ENCODE assay signal across 19 cellular contexts in genomic region chr13:113828282-113828825, GRCh38. TPM values are rescaled to one million over a fixed set of nuclear protein-coding genes. Genes with fewer than 3 reads are reported as not detected.
DNase-seq lines count a peak whose midpoint lies in the region; ATAC-seq and TF ChIP-seq lines count a peak whose summit lies in the region.
"Had no signal": no experiment of that assay in that cellular context is flagged by ENCODE, and none has a peak within 500 bp of the region (broad histone marks: within the 10 kb centered on the region; RNA-seq: fewer than 3 reads in every experiment).

No MANE protein-coding gene starts in this region.

- H3K9me3 Mint-ChIP-seq in glutamatergic neuron (ENCODE audit: unreplicated experiment): peaks cover 8% of the 10 kb centered on the region
- H3K9me3 Mint-ChIP-seq: CD4-positive, CD25-positive, alpha-beta regulatory T cell; CD8-positive, alpha-beta T cell; H9 had no signal

- no peaks in the 10 kb centered on the region for H3K27me3 ChIP-seq in right atrium auricular region
- no peaks in the 10 kb centered on the region for H3K27me3 ChIP-seq in lower lobe of right lung (ENCODE audit: low read depth)
- H3K27me3 ChIP-seq: BLaER1 had no signal

- H3K4me1 ChIP-seq in right atrium auricular region (no peaks in the 10 kb centered on the region), lower lobe of right lung (no peaks in the 10 kb centered on the region)
- H3K4me1 ChIP-seq: BLaER1, Caco-2 had no signal

- ATAC-seq in Right ventricle myocardium inferior: no peak
- no peak for ATAC-seq in lower lobe of right lung
- ATAC-seq: CD8-positive, alpha-beta T cell; GM12878; HCT116 had no signal

- peaks cover 50% of the 10 kb centered on the region for H3K36me3 ChIP-seq in right atrium auricular region
- H3K36me3 ChIP-seq in lower lobe of right lung: peaks cover 55% of the 10 kb centered on the region

- intact Hi-C loops in Right ventricle myocardium inferior (cut with DNase I) (no loop called here), lower lobe of right lung (cut with DNase I) (no loop called here)

- peaks cover 3% of the 10 kb centered on the region for H3K4me1 Mint-ChIP-seq in glutamatergic neuron (ENCODE audit: low read depth, unreplicated experiment)
- H3K4me1 Mint-ChIP-seq: B cell; CD4-positive, CD25-positive, alpha-beta regulatory T cell had no signal

- H3K4me3 ChIP-seq in right atrium auricular region (no peak overlapping the region), lower lobe of right lung (no peak overlapping the region)
- H3K4me3 ChIP-seq: BLaER1, GM12878, GM23248 had no signal

- no peak overlapping the region for H3K4me3 Mint-ChIP-seq in glutamatergic neuron (ENCODE audit: unreplicated experiment)
- H3K4me3 Mint-ChIP-seq: B cell; CD4-positive, CD25-positive, alpha-beta regulatory T cell; CD8-positive, alpha-beta T cell; H9 had no signal

- peaks cover 4% of the 10 kb centered on the region for H3K27me3 Mint-ChIP-seq in glutamatergic neuron (ENCODE audit: unreplicated experiment)
- H3K27me3 Mint-ChIP-seq: B cell; CD4-positive, CD25-positive, alpha-beta regulatory T cell had no signal

- H3K9me3 ChIP-seq in right atrium auricular region (no peaks in the 10 kb centered on the region), lower lobe of right lung (no peaks in the 10 kb centered on the region)
- H3K9me3 ChIP-seq: Caco-2 had no signal

- peak; percentile 55 for DNase-seq in Right ventricle myocardium inferior (ENCODE audit: missing footprints)
- DNase-seq in right atrium auricular region (ENCODE audit: low spot score): no peak
- DNase-seq in glutamatergic neuron: peak; percentile 2
- DNase-seq in lower lobe of right lung: peak; percentile 34
- DNase-seq in NCI-H345 treated with DMSO at 0.1 percent for 48 hours (lab: John Stamatoyannopoulos, UW; ENCODE audit: unreplicated experiment): no peak
- DNase-seq in GF-D8 (lab: John Stamatoyannopoulos, UW): no peak
- DNase-seq: Caco-2; CD4-positive, CD25-positive, alpha-beta regulatory T cell; CD8-positive, alpha-beta T cell; DMS153; DND-41; GM23248; H9 had no signal

- H3K27ac Mint-ChIP-seq in glutamatergic neuron (ENCODE audit: unreplicated experiment): no peak overlapping the region
- H3K27ac Mint-ChIP-seq: B cell; CD8-positive, alpha-beta T cell; H9 had no signal

- TF ChIP-seq CTCF in right atrium auricular region (IDR thresholded peaks at IDR 0.05) (no peak), glutamatergic neuron (IDR thresholded peaks at IDR 0.05; ENCODE audit: partially characterized antibody, unreplicated experiment) (no peak), lower lobe of right lung (IDR thresholded peaks at IDR 0.05) (no peak)

- peaks cover 10% of the 10 kb centered on the region for H3K36me3 Mint-ChIP-seq in glutamatergic neuron (ENCODE audit: unreplicated experiment)

- H3K27ac ChIP-seq in right atrium auricular region: no peak overlapping the region
- no peak overlapping the region for H3K27ac ChIP-seq in lower lobe of right lung
- H3K27ac ChIP-seq: 22Rv1, BLaER1, C4-2B, GM23248 had no signal

RNA-seq across cellular contexts. Expression of gene GAS6, which starts 35.5 kb away (rescaled TPM):
- total RNA-seq in Right ventricle myocardium inferior: 189 TPM
- 100 to 1,000 TPM; 206 to 254 TPM for total RNA-seq in right atrium auricular region
- 47.6 TPM for total RNA-seq in glutamatergic neuron (ENCODE audit: unreplicated experiment)
- total RNA-seq in lower lobe of right lung: 111 TPM

Comparison
In these comparisons a context has a peak if more than half of its experiments do, and no peak if none do; other contexts are left out.
1. DNase-seq: peak in Right ventricle myocardium inferior (single experiment), glutamatergic neuron (single experiment) and lower lobe of right lung (single experiment); none in right atrium auricular region (single experiment), NCI-H345 treated with DMSO at 0.1 percent for 48 hours (single experiment) and GF-D8 (single experiment).